14 cellular contexts compared by ENCODE assay signal in genomic region chr11:44868021-44868420, GRCh38.
A peak's percentile ranks its signal among the peaks of the same experiment; 100 is the strongest.
DNase-seq lines count a peak whose midpoint lies in the region; ATAC-seq and TF ChIP-seq lines count a peak whose summit lies in the region.
"Had no signal": no experiment of that assay in that cellular context is flagged by ENCODE, and none has a peak within 500 bp of the region (broad histone marks: within the 10 kb centered on the region; RNA-seq: fewer than 3 reads in every experiment).

No MANE protein-coding gene starts in this region.

- no peaks in the 10 kb centered on the region for H4K20me1 ChIP-seq in H9 (ENCODE audit: control insufficient read depth, insufficient read depth, insufficient read length)

- no peak overlapping the region for H2BK20ac ChIP-seq in H9 (ENCODE audit: low read depth, low read length, poor library complexity, severe bottlenecking)

- H3K9me3 Mint-ChIP-seq in H9: no peaks in the 10 kb centered on the region

- TF ChIP-seq EP300 in esophagus muscularis mucosa (IDR thresholded peaks at IDR 0.05) (no peak), sigmoid colon (IDR thresholded peaks at IDR 0.05) (no peak)

- H3K23ac ChIP-seq in H9 (ENCODE audit: insufficient read length, low read depth, low read length): no peak overlapping the region

- no peak overlapping the region for H3T11ph ChIP-seq in H9 (ENCODE audit: low read length)

- WGBS in H9 (ENCODE audit: extremely low coverage, insufficient read length, low lambda C conversion rate): no CpG with 5 or more reads among the region's 6 CpGs
- 80% methylated on average over 6 of the region's 6 CpGs for WGBS in esophagus muscularis mucosa
- 92% methylated on average over 6 of the region's 6 CpGs for WGBS in sigmoid colon, 2 donors

- H2AFZ ChIP-seq in H9 (ENCODE audit: low read length): no peak overlapping the region

- H3K4ac ChIP-seq in H9 (ENCODE audit: low read depth, low read length): no peak overlapping the region

- H3K4me1 ChIP-seq in H9 (ENCODE audit: insufficient read depth, low read length): peaks cover under 1% of the 10 kb centered on the region; the same call in 1 of the 2 replicates
- H3K4me1 ChIP-seq in esophagus muscularis mucosa: peaks cover 25 to 72% (median 69%) of the 10 kb centered on the region in 4 donors
- peaks cover 0 to 62% (median 43%) of the 10 kb centered on the region in 4 donors for H3K4me1 ChIP-seq in sigmoid colon
- H3K4me1 ChIP-seq: BE2C had no signal

- H2BK15ac ChIP-seq in H9 (ENCODE audit: low read depth, low read length): no peak overlapping the region

- TF ChIP-seq POLR2A in esophagus muscularis mucosa (IDR thresholded peaks at IDR 0.05; ENCODE audit: low read depth) (no peak), sigmoid colon (IDR thresholded peaks at IDR 0.05) (no peak)

- ATAC-seq in GM21447 (IDR thresholded peaks at IDR 0.05; ENCODE audit: unreplicated experiment) (no peak), GM19467 (IDR thresholded peaks at IDR 0.05; ENCODE audit: unreplicated experiment) (no peak), HG02870 (IDR thresholded peaks at IDR 0.05; ENCODE audit: unreplicated experiment) (no peak)
- ATAC-seq: CD8-positive, alpha-beta T cell had no signal

- no peaks in the 10 kb centered on the region for H3K23me2 ChIP-seq in H9 (ENCODE audit: insufficient read length, low read depth, low read length, poor library complexity, severe bottlenecking)

- H3K56ac ChIP-seq in H9 (ENCODE audit: insufficient read length, low read depth, low read length): no peak overlapping the region

- H3K27me3 ChIP-seq in H9 (ENCODE audit: insufficient read depth, low read length) (no peaks in the 10 kb centered on the region), esophagus muscularis mucosa (no peaks in the 10 kb centered on the region), sigmoid colon (no peaks in the 10 kb centered on the region)
- H3K27me3 ChIP-seq: BE2C had no signal

- H3K9me3 ChIP-seq in H9 (ENCODE audit: control insufficient read depth, low read depth, low read length) (no peaks in the 10 kb centered on the region), esophagus muscularis mucosa (no peaks in the 10 kb centered on the region), sigmoid colon (no peaks in the 10 kb centered on the region)
- H3K9me3 ChIP-seq: BE2C had no signal

- intact Hi-C loops in esophagus muscularis mucosa (cut with DNase I) (no loop called here), sigmoid colon (cut with DNase I) (loop anchor here (5.0 kb wide), 1 partner anchor 91 kb away; no protein-coding TSS in a partner anchor)

- H3K18ac ChIP-seq in H9 (ENCODE audit: insufficient read length, low read depth, low read length): no peak overlapping the region

- peak overlapping the region in 2 of 3 experiments; percentile 56 to 61; a peak in 3 of 7 replicates for H3K27ac Mint-ChIP-seq in H9
- H3K27ac Mint-ChIP-seq: CD8-positive, alpha-beta T cell had no signal

- H4K8ac ChIP-seq in H9 (replicated peaks; ENCODE audit: insufficient read length, low read depth, low read length): no peak overlapping the region

- no peaks in the 10 kb centered on the region for H3K79me1 ChIP-seq in H9 (ENCODE audit: insufficient read depth, low read depth, low read length, poor library complexity, severe bottlenecking)

- TF ChIP-seq CTCF in H9 (conservative IDR thresholded peaks at IDR 0.05): no peak
- no peak for TF ChIP-seq CTCF in esophagus muscularis mucosa (IDR thresholded peaks at IDR 0.05)
- TF ChIP-seq CTCF in sigmoid colon (IDR thresholded peaks at IDR 0.05): no peak

- H2BK12ac ChIP-seq in H9 (ENCODE audit: insufficient read length, low read depth, low read length): no peak overlapping the region

- H3K14ac ChIP-seq in H9 (ENCODE audit: insufficient read depth, low read length): no peak overlapping the region; the same call in 1 of the 2 replicates

- no peak overlapping the region for H4K91ac ChIP-seq in H9 (ENCODE audit: insufficient read length, low read depth, low read length)

- H3K4me3 Mint-ChIP-seq in H9: no peak overlapping the region
- H3K4me3 Mint-ChIP-seq: CD8-positive, alpha-beta T cell had no signal

- no peak overlapping the region for H3K4me2 ChIP-seq in H9 (ENCODE audit: insufficient read depth, insufficient read length, low read length)

- H4K5ac ChIP-seq in H9 (ENCODE audit: insufficient read length, low read depth, low read length): no peak overlapping the region

- H3K9ac ChIP-seq in H9 (ENCODE audit: extremely low read depth, insufficient read length, low read length): no peak overlapping the region

- H3K36me3 Mint-ChIP-seq in H9 (ENCODE audit: insufficient read depth in 1 of 3, low read depth in 3 of 3): no peaks in the 10 kb centered on the region
- H3K36me3 Mint-ChIP-seq: CD8-positive, alpha-beta T cell had no signal

- H2BK120ac ChIP-seq in H9 (ENCODE audit: low read depth, low read length, poor library complexity, severe bottlenecking): no peak overlapping the region

- peaks cover 32 to 39% of the 10 kb centered on the region in 2 experiments for H3K4me1 Mint-ChIP-seq in H9

- H3K27ac ChIP-seq in H9 (ENCODE audit: insufficient read length, low read depth, low read length) (no peak overlapping the region), esophagus muscularis mucosa (replicated peaks in 1 of 4) (peak overlapping the region; percentile 59 to 95 (median 70)), sigmoid colon (peak overlapping the region; percentile 58 to 77 (median 71))

- no peaks in the 10 kb centered on the region for H3K79me2 ChIP-seq in H9 (ENCODE audit: insufficient read depth, low read length)

- peaks cover 0 to 8% (median 0%) of the 10 kb centered on the region in 4 donors for H3K36me3 ChIP-seq in esophagus muscularis mucosa
- no peaks in the 10 kb centered on the region for H3K36me3 ChIP-seq in sigmoid colon
- H3K36me3 ChIP-seq: BE2C had no signal

- H3K4me3 ChIP-seq in esophagus muscularis mucosa: no peak overlapping the region
- no peak overlapping the region for H3K4me3 ChIP-seq in sigmoid colon

- no peak overlapping the region for H2AK5ac ChIP-seq in H9 (ENCODE audit: insufficient read length, low read length)

- DNase-seq in H9 (no peak), NCI-H2171 treated with DMSO at 0.1 percent for 48 hours (lab: John Stamatoyannopoulos, UW) (peak; percentile 96), esophagus muscularis mucosa (ENCODE audit: extremely low spot score) (no peak), sigmoid colon (no peak)
- DNase-seq: BE2C; CD8-positive, alpha-beta T cell; GF-D8; HCEC 1CT; Kasumi-1; NCI-H1417 treated with DMSO at 0.1 percent for 48 hours; SHP77 had no signal

- H3K27me3 Mint-ChIP-seq in H9 (ENCODE audit: low read depth): no peaks in the 10 kb centered on the region; the same call in none of the 2 replicates

- no peak overlapping the region for H2BK5ac ChIP-seq in H9 (ENCODE audit: insufficient read length, low read length)
